Comparison of ENCODE assay signal across 1 cellular context in genomic region chr1:32861904-32862698, GRCh38.
TF ChIP-seq lines count a peak whose summit lies in the region.

No MANE protein-coding gene starts in this region.

TF ChIP-seq in HepG2, 621 proteins besides CTCF, POLR2A, EP300 and RAD21:
- TF ChIP-seq SRSF4 (IDR thresholded peaks at IDR 0.05; ENCODE audit: low read depth, low read length, poor library complexity, severe bottlenecking) (no peak), GTF2F1 (IDR thresholded peaks at IDR 0.05; ENCODE audit: low read length) (no peak), MAFK (conservative IDR thresholded peaks at IDR 0.05 in 1 of 2, IDR thresholded peaks at IDR 0.05 in 1 of 2; ENCODE audit: low read length in 2 of 2) (no peak), THYN1 (CRISPR knock-in tag; IDR thresholded peaks at IDR 0.05; ENCODE audit: borderline replicate concordance, low read depth) (no peak), FIP1L1 (IDR thresholded peaks at IDR 0.05; ENCODE audit: borderline replicate concordance, insufficient read depth, low read depth, low read length) (no peak), RFXAP (CRISPR knock-in tag; IDR thresholded peaks at IDR 0.05; ENCODE audit: borderline replicate concordance) (no peak), ARNTL (CRISPR knock-in tag; IDR thresholded peaks at IDR 0.05) (no peak), ZFP41 (CRISPR knock-in tag; IDR thresholded peaks at IDR 0.05; ENCODE audit: borderline replicate concordance) (no peak)
